15 cellular contexts compared by ENCODE assay signal in genomic region chr6:17877196-17877889, GRCh38.
DNase-seq lines count a peak whose midpoint lies in the region; ATAC-seq and TF ChIP-seq lines count a peak whose summit lies in the region.
"Had no signal": no experiment of that assay in that cellular context is flagged by ENCODE, and none has a peak within 500 bp of the region (broad histone marks: within the 10 kb centered on the region; RNA-seq: fewer than 3 reads in every experiment).

No MANE protein-coding gene starts in this region.

- peaks cover 5% of the 10 kb centered on the region for H3K36me3 Mint-ChIP-seq in osteocyte (ENCODE audit: unreplicated experiment)
- H3K36me3 Mint-ChIP-seq in CD4-positive, alpha-beta T cell (ENCODE audit: low read depth), result no peaks in the 10 kb centered on the region

- H3K27me3 Mint-ChIP-seq in osteocyte (ENCODE audit: unreplicated experiment), result no peaks in the 10 kb centered on the region
- peaks cover 16% of the 10 kb centered on the region for H3K27me3 Mint-ChIP-seq in CD4-positive, alpha-beta T cell
- H3K27me3 Mint-ChIP-seq: B cell, progenitor cell of endocrine pancreas had no signal

- H3K4me3 Mint-ChIP-seq in osteocyte (ENCODE audit: unreplicated experiment), result no peak overlapping the region
- no peak overlapping the region for H3K4me3 Mint-ChIP-seq in CD4-positive, alpha-beta T cell
- H3K4me3 Mint-ChIP-seq: B cell; stimulated activated naive CD8-positive, alpha-beta T cell treated with anti-CD3 and anti-CD28 coated beads, Interleukin-15, Interleukin-2, amounts not matched to agents 100 ng/mL and 50 ng/mL, for 24 hours had no signal

- H3K4me1 Mint-ChIP-seq in osteocyte (ENCODE audit: unreplicated experiment), result peaks cover 15% of the 10 kb centered on the region
- H3K4me1 Mint-ChIP-seq in CD4-positive, alpha-beta T cell (ENCODE audit: low read depth), result no peaks in the 10 kb centered on the region

- peaks cover 6% of the 10 kb centered on the region for H3K36me3 ChIP-seq in RWPE2 (ENCODE audit: low read depth)

- peak; percentile 81 for DNase-seq in EL
- peak; percentile 72 for DNase-seq in RWPE2 (ENCODE audit: low spot score)
- DNase-seq in osteocyte (ENCODE audit: extremely low spot score, unreplicated experiment), result no peak
- no peak for DNase-seq in CD4-positive, alpha-beta T cell
- DNase-seq in left cardiac atrium, result no peak
- no peak for DNase-seq in stimulated activated naive CD8-positive, alpha-beta T cell treated with anti-CD3 and anti-CD28 coated beads, Interleukin-15, Interleukin-2, amounts not matched to agents 100 U/mL and 50 U/mL, for 24 hours
- no peak for DNase-seq in anterior cingulate cortex (lab: John Stamatoyannopoulos, UW)
- DNase-seq: activated T-cell treated with anti-CD3 and anti-CD28 coated beads for 4 hours, NCI-H1105 treated with DMSO at 0.1 percent for 48 hours, NCI-H69 had no signal

- peak overlapping the region; percentile 92 for H3K27ac ChIP-seq in RWPE2 (ENCODE audit: poor library complexity, severe bottlenecking)
- no peak overlapping the region for H3K27ac ChIP-seq in CD4-positive, alpha-beta T cell (ENCODE audit: low read depth, low read length)

- ATAC-seq in RWPE2 (ENCODE audit: low read depth) (peak; percentile 82), esophagus mucosa (peak; percentile 50), left cardiac atrium (no peak)
- ATAC-seq in CD4-positive, alpha-beta T cell (ENCODE audit: poor library complexity), result no peak
- ATAC-seq in stimulated activated naive CD8-positive, alpha-beta T cell treated with anti-CD3 and anti-CD28 coated beads, Interleukin-15, Interleukin-2, amounts not matched to agents 100 U/mL and 50 U/mL, for 24 hours, result no peak

- POLR2A ChIA-PET in CD4-positive, alpha-beta T cell (lab: Charles Lee), result no interaction called here

- no peaks in the 10 kb centered on the region for H3K9me3 Mint-ChIP-seq in osteocyte (ENCODE audit: unreplicated experiment)
- H3K9me3 Mint-ChIP-seq in CD4-positive, alpha-beta T cell, result no peaks in the 10 kb centered on the region
- H3K9me3 Mint-ChIP-seq: stimulated activated naive CD8-positive, alpha-beta T cell treated with anti-CD3 and anti-CD28 coated beads, Interleukin-15, Interleukin-2, amounts not matched to agents 100 ng/mL and 50 ng/mL, for 24 hours had no signal

- CTCF ChIA-PET in CD4-positive, alpha-beta T cell (lab: Charles Lee), result no interaction called here

- peaks cover 26% of the 10 kb centered on the region for H3K4me1 ChIP-seq in RWPE2 (ENCODE audit: insufficient read depth, poor library complexity, severe bottlenecking)
- H3K4me1 ChIP-seq: HAP-1 had no signal

- H3K27me3 ChIP-seq in RWPE2 (ENCODE audit: insufficient read depth, poor library complexity, severe bottlenecking), result no peaks in the 10 kb centered on the region
- H3K27me3 ChIP-seq in CD4-positive, alpha-beta T cell (ENCODE audit: control insufficient read depth, insufficient read depth, low read length), result no peaks in the 10 kb centered on the region

- TF ChIP-seq CTCF in RWPE2 (IDR thresholded peaks at IDR 0.05; ENCODE audit: poor library complexity, severe bottlenecking) (no peak), osteocyte (IDR thresholded peaks at IDR 0.05) (no peak)
- TF ChIP-seq CTCF in CD4-positive, alpha-beta T cell (IDR thresholded peaks at IDR 0.05), result no peak

- no peak overlapping the region for H3K4me3 ChIP-seq in RWPE2 (ENCODE audit: severe bottlenecking)
- H3K4me3 ChIP-seq: HAP-1 had no signal

- H3K9me3 ChIP-seq in RWPE2 (ENCODE audit: severe bottlenecking), result no peaks in the 10 kb centered on the region
- H3K9me3 ChIP-seq in CD4-positive, alpha-beta T cell (ENCODE audit: control insufficient read depth, low read length), result no peaks in the 10 kb centered on the region
- H3K9me3 ChIP-seq: HAP-1 had no signal

- intact Hi-C loops in CD4-positive, alpha-beta T cell (cut with DNase I, micrococcal nuclease), result no loop called here
- intact Hi-C loops in left cardiac atrium (cut with DNase I), result no loop called here

- H3K27ac Mint-ChIP-seq in osteocyte (ENCODE audit: unreplicated experiment), result peak overlapping the region; percentile 69
- H3K27ac Mint-ChIP-seq in CD4-positive, alpha-beta T cell, result no peak overlapping the region
- H3K27ac Mint-ChIP-seq: B cell; progenitor cell of endocrine pancreas; stimulated activated naive CD8-positive, alpha-beta T cell treated with anti-CD3 and anti-CD28 coated beads, Interleukin-15, Interleukin-2, amounts not matched to agents 100 ng/mL and 50 ng/mL, for 24 hours had no signal

Comparison
In these comparisons a context has a peak if more than half of its experiments do, and no peak if none do; other contexts are left out.
1. DNase-seq: peak in EL (single experiment) and RWPE2 (single experiment); none in osteocyte (single experiment), CD4-positive, alpha-beta T cell (0 of 10), left cardiac atrium (single experiment), stimulated activated naive CD8-positive, alpha-beta T cell treated with anti-CD3 and anti-CD28 coated beads, Interleukin-15, Interleukin-2, amounts not matched to agents 100 U/mL and 50 U/mL, for 24 hours (single experiment) and anterior cingulate cortex (0 of 58).
2. ATAC-seq: peak in RWPE2 (single experiment) and esophagus mucosa (single experiment); none in CD4-positive, alpha-beta T cell (single experiment), left cardiac atrium (0 of 2) and stimulated activated naive CD8-positive, alpha-beta T cell treated with anti-CD3 and anti-CD28 coated beads, Interleukin-15, Interleukin-2, amounts not matched to agents 100 U/mL and 50 U/mL, for 24 hours (single experiment).